ENCODE assay signal across 1 cellular context in the genomic region with DNA sequence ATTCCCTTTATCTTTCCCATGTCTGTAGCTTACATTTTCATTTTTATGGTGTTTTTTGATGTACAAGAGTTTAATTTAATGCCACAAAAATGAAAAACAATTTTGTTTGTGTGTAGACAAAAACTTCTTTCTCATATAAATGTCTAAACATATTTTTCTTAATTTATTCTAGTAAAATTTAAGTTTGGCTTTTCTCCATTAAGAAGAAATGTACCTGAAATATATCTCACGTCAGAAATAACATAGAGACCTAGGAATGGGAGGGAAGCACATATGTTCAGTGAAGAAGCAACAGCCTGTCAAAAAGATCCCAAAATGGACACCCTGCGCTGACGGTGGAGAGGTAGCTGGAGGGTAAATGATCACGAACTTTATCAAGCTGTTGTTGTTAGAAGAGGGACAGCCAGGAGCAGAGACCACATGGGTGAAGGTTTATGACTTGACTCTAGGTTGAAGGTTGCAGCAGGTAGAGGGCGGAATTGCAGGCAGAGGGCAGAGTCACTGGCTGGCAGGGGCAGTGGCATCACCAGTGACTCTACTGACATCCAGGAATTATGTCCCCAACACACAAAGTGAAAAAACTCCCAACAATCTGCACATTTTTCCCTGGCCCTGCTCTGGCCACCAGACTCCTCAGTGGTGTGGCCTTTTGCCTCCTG.
TF ChIP-seq lines count a peak whose summit lies in the region.

No MANE protein-coding gene starts in this region.

TF ChIP-seq in SK-N-SH treated with all-trans-retinoic acid at 6 μM for 48 hours, 23 proteins besides CTCF, POLR2A, EP300 and RAD21:
- TF ChIP-seq ISL1 (CRISPR knock-in tag; IDR thresholded peaks at IDR 0.05) = no peak
- no peak for TF ChIP-seq RARB (CRISPR knock-in tag; IDR thresholded peaks at IDR 0.05)
- TF ChIP-seq, protein P1, sequence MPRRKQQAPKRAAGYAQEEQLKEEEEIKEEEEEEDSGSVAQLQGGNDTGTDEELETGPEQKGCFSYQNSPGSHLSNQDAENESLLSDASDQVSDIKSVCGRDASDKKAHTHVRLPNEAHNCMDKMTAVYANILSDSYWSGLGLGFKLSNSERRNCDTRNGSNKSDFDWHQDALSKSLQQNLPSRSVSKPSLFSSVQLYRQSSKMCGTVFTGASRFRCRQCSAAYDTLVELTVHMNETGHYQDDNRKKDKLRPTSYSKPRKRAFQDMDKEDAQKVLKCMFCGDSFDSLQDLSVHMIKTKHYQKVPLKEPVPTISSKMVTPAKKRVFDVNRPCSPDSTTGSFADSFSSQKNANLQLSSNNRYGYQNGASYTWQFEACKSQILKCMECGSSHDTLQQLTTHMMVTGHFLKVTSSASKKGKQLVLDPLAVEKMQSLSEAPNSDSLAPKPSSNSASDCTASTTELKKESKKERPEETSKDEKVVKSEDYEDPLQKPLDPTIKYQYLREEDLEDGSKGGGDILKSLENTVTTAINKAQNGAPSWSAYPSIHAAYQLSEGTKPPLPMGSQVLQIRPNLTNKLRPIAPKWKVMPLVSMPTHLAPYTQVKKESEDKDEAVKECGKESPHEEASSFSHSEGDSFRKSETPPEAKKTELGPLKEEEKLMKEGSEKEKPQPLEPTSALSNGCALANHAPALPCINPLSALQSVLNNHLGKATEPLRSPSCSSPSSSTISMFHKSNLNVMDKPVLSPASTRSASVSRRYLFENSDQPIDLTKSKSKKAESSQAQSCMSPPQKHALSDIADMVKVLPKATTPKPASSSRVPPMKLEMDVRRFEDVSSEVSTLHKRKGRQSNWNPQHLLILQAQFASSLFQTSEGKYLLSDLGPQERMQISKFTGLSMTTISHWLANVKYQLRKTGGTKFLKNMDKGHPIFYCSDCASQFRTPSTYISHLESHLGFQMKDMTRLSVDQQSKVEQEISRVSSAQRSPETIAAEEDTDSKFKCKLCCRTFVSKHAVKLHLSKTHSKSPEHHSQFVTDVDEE (CRISPR knock-in tag; IDR thresholded peaks at IDR 0.05) = no peak
- TF ChIP-seq ZNF70 (CRISPR knock-in tag; IDR thresholded peaks at IDR 0.05) = no peak
- TF ChIP-seq TOX (CRISPR knock-in tag; IDR thresholded peaks at IDR 0.05; ENCODE audit: borderline replicate concordance) = no peak
- TF ChIP-seq GLIS3 (CRISPR knock-in tag; IDR thresholded peaks at IDR 0.05) = no peak
- TF ChIP-seq OSR1 (CRISPR knock-in tag; IDR thresholded peaks at IDR 0.05) = no peak
- no peak for TF ChIP-seq ZFP30 (CRISPR knock-in tag; IDR thresholded peaks at IDR 0.05)
- TF ChIP-seq ESRRG (CRISPR knock-in tag; IDR thresholded peaks at IDR 0.05) = no peak
- TF ChIP-seq ZC3H10 (CRISPR knock-in tag; IDR thresholded peaks at IDR 0.05) = no peak
- no peak for TF ChIP-seq ZFP3 (CRISPR knock-in tag; IDR thresholded peaks at IDR 0.05)
